Comparison of ENCODE assay signal across 16 cellular contexts in genomic region chr2:1804251-1804855, GRCh38.
"Had no signal": no experiment of that assay in that cellular context is flagged by ENCODE, and none has a peak within 500 bp of the region (broad histone marks: within the 10 kb centered on the region; RNA-seq: fewer than 3 reads in every experiment).

No MANE protein-coding gene starts in this region.

- H3K9me3 ChIP-seq: ovary, SK-N-SH, testis, vagina had no signal

- H3K4me3 ChIP-seq: ovary, testis, vagina had no signal

- H3K4me2 ChIP-seq: SK-N-SH had no signal

- H3K36me3 ChIP-seq: ovary, vagina had no signal

- H3K27me3 ChIP-seq: ovary, testis, vagina had no signal

- H3K27me3 Mint-ChIP-seq: activated naive CD8-positive, alpha-beta T cell treated with anti-CD3 and anti-CD28 coated beads, Interleukin-2, amount 50 U/mL, for 24 hours had no signal

- H3K4me1 Mint-ChIP-seq: activated naive CD8-positive, alpha-beta T cell treated with anti-CD3 and anti-CD28 coated beads, Interleukin-2, amount 50 U/mL, for 24 hours had no signal

- H3K4me1 ChIP-seq: vagina had no signal

- DNase-seq: activated CD4-positive, alpha-beta T cell treated with anti-CD3 and anti-CD28 coated beads, Interleukin-2, amount 50 U/mL, for 1 hour; activated naive CD4-positive, alpha-beta T cell treated with anti-CD3 and anti-CD28 coated beads for 36 hours; activated naive CD8-positive, alpha-beta T cell treated with anti-CD3 and anti-CD28 coated beads, Interleukin-2, amount 50 U/mL, for 24 hours; hippocampal formation; nephron progenitor cell; ovary; SK-N-SH; stimulated activated CD4-positive, alpha-beta T cell treated with anti-CD3 and anti-CD28 coated beads, Interleukin-15, amount 100 ng/mL, for 24 hours; stimulated activated CD4-positive, alpha-beta T cell treated with anti-CD3 and anti-CD28 coated beads, Interleukin-4, amount 100 ng/mL, for 4 hours; stimulated activated CD8-positive, alpha-beta memory T cell treated with anti-CD3 and anti-CD28 coated beads, Interleukin-4, amount 100 ng/mL, for 48 hours; stimulated activated naive CD8-positive, alpha-beta T cell treated with anti-CD3 and anti-CD28 coated beads, Interleukin-15, Interleukin-2, amounts not matched to agents 100 U/mL and 50 U/mL, for 24 hours; T-helper 1 cell; T1000; testis had no signal

- H3K9me3 Mint-ChIP-seq: activated naive CD4-positive, alpha-beta T cell treated with anti-CD3 and anti-CD28 coated beads for 36 hours; activated naive CD8-positive, alpha-beta T cell treated with anti-CD3 and anti-CD28 coated beads, Interleukin-2, amount 50 U/mL, for 24 hours; nephron progenitor cell had no signal

- H3K4me3 Mint-ChIP-seq: activated naive CD4-positive, alpha-beta T cell treated with anti-CD3 and anti-CD28 coated beads for 36 hours; activated naive CD8-positive, alpha-beta T cell treated with anti-CD3 and anti-CD28 coated beads, Interleukin-2, amount 50 U/mL, for 24 hours; nephron progenitor cell had no signal

- ATAC-seq: activated CD4-positive, CD25-positive, alpha-beta regulatory T cell treated with anti-CD3 and anti-CD28 coated beads, Interleukin-2, amount 50 U/mL, for 24 hours; activated naive CD8-positive, alpha-beta T cell treated with anti-CD3 and anti-CD28 coated beads, Interleukin-2, amount 50 U/mL, for 24 hours; stimulated activated naive CD8-positive, alpha-beta T cell treated with anti-CD3 and anti-CD28 coated beads, Interleukin-15, Interleukin-2, amounts not matched to agents 100 U/mL and 50 U/mL, for 24 hours had no signal

- H3K9ac ChIP-seq: SK-N-SH had no signal

- H3K27ac ChIP-seq: ovary, vagina had no signal

- H3K27ac Mint-ChIP-seq: activated naive CD4-positive, alpha-beta T cell treated with anti-CD3 and anti-CD28 coated beads for 36 hours; activated naive CD8-positive, alpha-beta T cell treated with anti-CD3 and anti-CD28 coated beads, Interleukin-2, amount 50 U/mL, for 24 hours; nephron progenitor cell had no signal
